1 cellular context compared by ENCODE assay signal in the genomic region with DNA sequence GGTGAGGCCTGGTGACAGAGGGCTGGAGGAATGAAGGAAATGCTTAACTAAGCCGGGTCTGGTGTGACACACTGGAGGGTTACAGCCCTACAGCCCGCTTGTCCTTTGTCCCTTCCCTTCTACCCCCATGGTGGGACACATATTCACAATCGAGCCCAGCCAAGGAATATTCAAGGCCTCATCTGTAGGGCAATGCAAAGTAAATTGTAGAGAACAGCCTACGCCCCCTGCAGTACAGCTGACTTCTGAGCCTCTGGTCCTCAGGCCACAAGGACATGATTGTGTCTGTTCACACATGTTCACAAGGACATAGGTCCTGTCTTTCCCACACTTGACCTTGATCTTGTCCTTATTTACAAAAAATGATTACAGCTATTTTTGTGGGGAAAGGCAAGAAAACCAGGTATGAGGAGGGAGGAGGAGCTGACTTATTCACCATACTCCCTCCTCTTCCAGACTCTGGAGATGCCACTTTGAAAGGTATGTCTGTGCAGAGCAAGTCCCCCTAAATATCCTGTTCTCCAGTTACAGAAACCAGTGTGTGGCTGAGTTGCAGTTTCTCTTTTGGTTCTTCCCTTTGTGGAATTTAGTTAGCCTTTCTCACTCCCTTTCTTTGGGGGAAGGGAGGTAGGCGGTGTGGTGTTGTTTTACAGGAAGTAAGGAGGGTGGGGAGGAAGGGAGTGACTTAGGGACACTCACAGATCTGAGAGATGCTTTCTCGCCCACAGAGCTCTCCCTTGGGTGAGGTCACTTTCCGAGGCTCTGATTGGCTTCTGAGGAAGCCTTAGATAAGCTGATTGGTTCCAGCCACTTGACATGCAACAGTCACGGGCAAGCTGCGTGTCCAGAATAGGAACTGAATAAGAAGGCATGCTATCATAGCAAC.
TF ChIP-seq lines count a peak whose summit lies in the region.

No MANE protein-coding gene starts in this region.

TF ChIP-seq in H1, 55 proteins besides CTCF, POLR2A, EP300 and RAD21:
- TF ChIP-seq CREB1 (IDR thresholded peaks at IDR 0.05) = 0 out of 2 replicates have a peak, but pooled peaks have one; percentile 11
- TF ChIP-seq TBP (IDR thresholded peaks at IDR 0.05; ENCODE audit: low read depth, low read length) = peak; percentile 53
- peak; percentile 84 for TF ChIP-seq ASH2L (IDR thresholded peaks at IDR 0.05; ENCODE audit: low read length)
- TF ChIP-seq SIX5 (IDR thresholded peaks at IDR 0.05; ENCODE audit: low read depth, low read length) = 0 out of 2 replicates have a peak, but pooled peaks have one; percentile 3
- peak; percentile 90 for TF ChIP-seq JUND (IDR thresholded peaks at IDR 0.05; ENCODE audit: low read length)
- peak; percentile 48 for TF ChIP-seq TEAD4 (IDR thresholded peaks at IDR 0.05; ENCODE audit: low read depth, low read length)
- TF ChIP-seq SAP30 (IDR thresholded peaks at IDR 0.05; ENCODE audit: insufficient read depth, insufficient replicate concordance, low read length) = no peak
- 0 out of 4 replicates have a peak, but pooled peaks of 1 of the 2 experiments have one; percentile 43 for TF ChIP-seq SIN3A (conservative IDR thresholded peaks at IDR 0.05 in 1 of 2, IDR thresholded peaks at IDR 0.05 in 1 of 2; ENCODE audit: low read depth in 1 of 2, low read length in 2 of 2)
- TF ChIP-seq HDAC6 (IDR thresholded peaks at IDR 0.05; ENCODE audit: low read depth, low read length) = no peak
- TF ChIP-seq JUN (IDR thresholded peaks at IDR 0.05; ENCODE audit: low read depth, low read length) = peak; percentile 94
- peak; percentile 82 for TF ChIP-seq SP1 (IDR thresholded peaks at IDR 0.05; ENCODE audit: low read depth, low read length)
- 0 out of 2 replicates have a peak, but pooled peaks have one; percentile 44 for TF ChIP-seq TAF1 (IDR thresholded peaks at IDR 0.05; ENCODE audit: low read depth, low read length)
- TF ChIP-seq KDM1A (IDR thresholded peaks at IDR 0.05; ENCODE audit: borderline replicate concordance, low read length) = no peak
- peak; percentile 87 for TF ChIP-seq RBBP5 (IDR thresholded peaks at IDR 0.05; ENCODE audit: borderline replicate concordance, low read depth, low read length)
- TF ChIP-seq EGR1 (IDR thresholded peaks at IDR 0.05; ENCODE audit: borderline replicate concordance, low read depth, low read length) = 0 out of 2 replicates have a peak, but pooled peaks have one; percentile 9
- peak; percentile 99 for TF ChIP-seq ATF2 (IDR thresholded peaks at IDR 0.05; ENCODE audit: low read length)
- TF ChIP-seq CEBPB (IDR thresholded peaks at IDR 0.05; ENCODE audit: low read depth, low read length) = no peak; the same call in 1 of the 2 replicates
- peak; percentile 32; the same call in 1 of the 2 replicates for TF ChIP-seq MAX (IDR thresholded peaks at IDR 0.05)
- peak; percentile 29; the same call in 1 of the 2 replicates for TF ChIP-seq POLR2AphosphoS5 (IDR thresholded peaks at IDR 0.05; ENCODE audit: low read depth, low read length)
- no peak; the same call in 1 of the 2 replicates for TF ChIP-seq CHD2 (IDR thresholded peaks at IDR 0.05; ENCODE audit: low read length)
- TF ChIP-seq SP4 (IDR thresholded peaks at IDR 0.05; ENCODE audit: low read length) = no peak
